In genomic region chr15:75636026-75636425, GRCh38 we compare ENCODE assay signal across 1 cellular context.
TF ChIP-seq lines count a peak whose summit lies in the region.

No MANE protein-coding gene starts in this region.

TF ChIP-seq in K562, 482 proteins besides CTCF, POLR2A, EP300 and RAD21:
- peak; percentile 43 for TF ChIP-seq RBM25 (IDR thresholded peaks at IDR 0.05; ENCODE audit: low read depth, low read length, severe bottlenecking)
- 0 out of 4 replicates have a peak, but pooled peaks of 1 of the 2 experiments have one; percentile 7 for TF ChIP-seq NRF1 (conservative IDR thresholded peaks at IDR 0.05 in 1 of 2, IDR thresholded peaks at IDR 0.05 in 1 of 2)
- no peak for TF ChIP-seq ZNF830 (CRISPR knock-in tag; IDR thresholded peaks at IDR 0.05)
- peak; percentile 29 for TF ChIP-seq ZFP36 (IDR thresholded peaks at IDR 0.05; ENCODE audit: low read depth, low read length, partially characterized antibody)
- peak; percentile 11; the same call in 1 of the 2 replicates for TF ChIP-seq BCOR (IDR thresholded peaks at IDR 0.05)
